Comparison of ENCODE assay signal across 1 cellular context in the genomic region with DNA sequence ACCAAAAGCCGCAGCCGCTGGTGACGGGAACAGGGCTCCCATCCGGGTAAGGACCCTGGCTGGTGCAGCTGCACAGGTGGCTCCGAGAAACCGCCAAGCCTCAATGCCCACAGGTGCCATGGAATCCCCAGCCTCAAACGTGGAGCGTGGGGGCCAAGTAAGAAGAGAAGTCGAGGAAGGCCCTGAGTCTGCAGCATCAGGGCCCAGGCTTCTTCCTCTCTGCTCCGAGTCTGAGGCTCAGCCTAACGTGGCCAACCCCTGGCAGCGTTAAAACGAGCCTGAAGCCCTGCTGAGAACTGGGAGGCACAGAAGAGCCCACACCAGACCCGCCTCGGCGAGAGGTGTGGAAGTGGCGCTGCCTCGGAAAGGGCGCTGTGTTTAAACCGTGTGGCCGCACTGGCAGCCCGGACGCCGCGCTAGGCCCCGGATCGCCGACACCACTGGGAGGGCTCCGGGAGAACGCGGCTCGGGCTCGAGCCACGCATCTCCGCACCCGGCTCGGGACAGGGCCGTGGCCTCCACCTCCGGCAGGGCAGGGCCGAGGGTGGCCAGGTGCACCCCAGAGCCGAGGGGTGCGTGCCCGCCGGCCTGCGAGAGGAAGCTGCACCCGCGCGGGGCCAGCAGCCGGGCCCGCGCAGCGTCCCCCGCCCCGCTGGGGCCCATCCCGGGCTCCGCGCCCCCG.
TF ChIP-seq lines count a peak whose summit lies in the region.

No MANE protein-coding gene starts in this region.

TF ChIP-seq in HepG2, 621 proteins besides CTCF, POLR2A, EP300 and RAD21 (continued from another document and continues in another):
- TF ChIP-seq ZNF33A (CRISPR knock-in tag; IDR thresholded peaks at IDR 0.05; ENCODE audit: borderline replicate concordance) (no peak), ZNF496 (CRISPR knock-in tag; IDR thresholded peaks at IDR 0.05; ENCODE audit: insufficient replicate concordance) (no peak), ZNF10 (CRISPR knock-in tag; IDR thresholded peaks at IDR 0.05; ENCODE audit: borderline replicate concordance, low read depth) (no peak), JUNB (CRISPR knock-in tag; IDR thresholded peaks at IDR 0.05; ENCODE audit: borderline replicate concordance) (no peak), RNF2 (conservative IDR thresholded peaks at IDR 0.05; ENCODE audit: low read depth) (0 out of 2 replicates have a peak, but pooled peaks have one; percentile 38), RARG (CRISPR knock-in tag; IDR thresholded peaks at IDR 0.05; ENCODE audit: low read depth) (no peak), PTBP1 (IDR thresholded peaks at IDR 0.05; ENCODE audit: low read depth, low read length, poor library complexity, severe bottlenecking) (no peak), ARNTL (CRISPR knock-in tag; IDR thresholded peaks at IDR 0.05) (no peak), ZFP82 (CRISPR knock-in tag; IDR thresholded peaks at IDR 0.05; ENCODE audit: borderline replicate concordance) (no peak), NFIC (IDR thresholded peaks at IDR 0.05; ENCODE audit: low read length) (no peak), ZNF354B (CRISPR knock-in tag; IDR thresholded peaks at IDR 0.05) (no peak), NFRKB (IDR thresholded peaks at IDR 0.05) (no peak), SP4 (CRISPR knock-in tag; IDR thresholded peaks at IDR 0.05) (no peak), ZNF772 (CRISPR knock-in tag; IDR thresholded peaks at IDR 0.05) (no peak), MXI1 (IDR thresholded peaks at IDR 0.05; ENCODE audit: borderline replicate concordance, low read depth, low read length) (no peak), ZNF451 (CRISPR knock-in tag; IDR thresholded peaks at IDR 0.05) (no peak), FOXA3 (CRISPR knock-in tag; IDR thresholded peaks at IDR 0.05) (no peak), PAXIP1 (CRISPR knock-in tag; conservative IDR thresholded peaks at IDR 0.05) (no peak), NR2C2 (CRISPR knock-in tag; IDR thresholded peaks at IDR 0.05; ENCODE audit: borderline replicate concordance) (no peak), ZNF136 (CRISPR knock-in tag; IDR thresholded peaks at IDR 0.05; ENCODE audit: low read depth) (no peak), TBL1XR1 (IDR thresholded peaks at IDR 0.05; ENCODE audit: borderline replicate concordance, low read length, partially characterized antibody) (no peak), SOX5 (CRISPR knock-in tag; IDR thresholded peaks at IDR 0.05; ENCODE audit: borderline replicate concordance) (no peak), ZNF713 (CRISPR knock-in tag; IDR thresholded peaks at IDR 0.05) (0 out of 2 replicates have a peak, but pooled peaks have one; percentile 37), MLXIP (CRISPR knock-in tag; IDR thresholded peaks at IDR 0.05; ENCODE audit: borderline replicate concordance) (no peak), KAT8 (CRISPR knock-in tag; IDR thresholded peaks at IDR 0.05) (no peak), NCOA5 (CRISPR knock-in tag; IDR thresholded peaks at IDR 0.05) (no peak), NR2F6 (IDR thresholded peaks at IDR 0.05) (no peak), NR2F6 (CRISPR knock-in tag; IDR thresholded peaks at IDR 0.05) (no peak), GATAD1 (CRISPR knock-in tag; IDR thresholded peaks at IDR 0.05) (no peak), MAFG (CRISPR knock-in tag; IDR thresholded peaks at IDR 0.05) (no peak), KLF9 (CRISPR knock-in tag; IDR thresholded peaks at IDR 0.05; ENCODE audit: low read depth) (no peak), IRF1 (CRISPR knock-in tag; IDR thresholded peaks at IDR 0.05; ENCODE audit: low read depth) (no peak), HCFC1 (IDR thresholded peaks at IDR 0.05; ENCODE audit: low read depth, low read length) (no peak), HMG20A (CRISPR knock-in tag; IDR thresholded peaks at IDR 0.05; ENCODE audit: borderline replicate concordance) (no peak), NFE2L2 (IDR thresholded peaks at IDR 0.05; ENCODE audit: low read length) (no peak), TAF1 (CRISPR knock-in tag; IDR thresholded peaks at IDR 0.05) (peak; percentile 28; the same call in 1 of the 2 replicates), ZNF282 (IDR thresholded peaks at IDR 0.05; ENCODE audit: partially characterized antibody) (no peak), SP140L (CRISPR knock-in tag; IDR thresholded peaks at IDR 0.05; ENCODE audit: borderline replicate concordance) (no peak)
- TF ChIP-seq, protein P1, sequence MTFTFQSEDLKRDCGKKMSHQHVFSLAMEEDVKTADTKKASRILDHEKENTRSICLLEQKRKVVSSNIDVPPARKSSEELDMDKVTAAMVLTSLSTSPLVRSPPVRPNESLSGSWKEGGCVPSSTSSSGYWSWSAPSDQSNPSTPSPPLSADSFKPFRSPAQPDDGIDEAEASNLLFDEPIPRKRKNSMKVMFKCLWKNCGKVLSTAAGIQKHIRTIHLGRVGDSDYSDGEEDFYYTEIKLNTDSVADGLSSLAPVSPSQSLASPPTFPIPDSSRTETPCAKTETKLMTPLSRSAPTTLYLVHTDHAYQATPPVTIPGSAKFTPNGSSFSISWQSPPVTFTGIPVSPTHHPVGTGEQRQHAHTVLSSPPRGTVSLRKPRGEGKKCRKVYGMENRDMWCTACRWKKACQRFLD (CRISPR knock-in tag; IDR thresholded peaks at IDR 0.05; ENCODE audit: borderline replicate concordance): no peak
- TF ChIP-seq, protein P2, sequence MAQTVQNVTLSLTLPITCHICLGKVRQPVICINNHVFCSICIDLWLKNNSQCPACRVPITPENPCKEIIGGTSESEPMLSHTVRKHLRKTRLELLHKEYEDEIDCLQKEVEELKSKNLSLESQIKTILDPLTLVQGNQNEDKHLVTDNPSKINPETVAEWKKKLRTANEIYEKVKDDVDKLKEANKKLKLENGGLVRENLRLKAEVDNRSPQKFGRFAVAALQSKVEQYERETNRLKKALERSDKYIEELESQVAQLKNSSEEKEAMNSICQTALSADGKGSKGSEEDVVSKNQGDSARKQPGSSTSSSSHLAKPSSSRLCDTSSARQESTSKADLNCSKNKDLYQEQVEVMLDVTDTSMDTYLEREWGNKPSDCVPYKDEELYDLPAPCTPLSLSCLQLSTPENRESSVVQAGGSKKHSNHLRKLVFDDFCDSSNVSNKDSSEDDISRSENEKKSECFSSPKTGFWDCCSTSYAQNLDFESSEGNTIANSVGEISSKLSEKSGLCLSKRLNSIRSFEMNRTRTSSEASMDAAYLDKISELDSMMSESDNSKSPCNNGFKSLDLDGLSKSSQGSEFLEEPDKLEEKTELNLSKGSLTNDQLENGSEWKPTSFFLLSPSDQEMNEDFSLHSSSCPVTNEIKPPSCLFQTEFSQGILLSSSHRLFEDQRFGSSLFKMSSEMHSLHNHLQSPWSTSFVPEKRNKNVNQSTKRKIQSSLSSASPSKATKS (CRISPR knock-in tag; IDR thresholded peaks at IDR 0.05): no peak
- TF ChIP-seq, protein P3, sequence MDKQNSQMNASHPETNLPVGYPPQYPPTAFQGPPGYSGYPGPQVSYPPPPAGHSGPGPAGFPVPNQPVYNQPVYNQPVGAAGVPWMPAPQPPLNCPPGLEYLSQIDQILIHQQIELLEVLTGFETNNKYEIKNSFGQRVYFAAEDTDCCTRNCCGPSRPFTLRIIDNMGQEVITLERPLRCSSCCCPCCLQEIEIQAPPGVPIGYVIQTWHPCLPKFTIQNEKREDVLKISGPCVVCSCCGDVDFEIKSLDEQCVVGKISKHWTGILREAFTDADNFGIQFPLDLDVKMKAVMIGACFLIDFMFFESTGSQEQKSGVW (CRISPR knock-in tag; IDR thresholded peaks at IDR 0.05; ENCODE audit: borderline replicate concordance): no peak
- TF ChIP-seq, protein P4, sequence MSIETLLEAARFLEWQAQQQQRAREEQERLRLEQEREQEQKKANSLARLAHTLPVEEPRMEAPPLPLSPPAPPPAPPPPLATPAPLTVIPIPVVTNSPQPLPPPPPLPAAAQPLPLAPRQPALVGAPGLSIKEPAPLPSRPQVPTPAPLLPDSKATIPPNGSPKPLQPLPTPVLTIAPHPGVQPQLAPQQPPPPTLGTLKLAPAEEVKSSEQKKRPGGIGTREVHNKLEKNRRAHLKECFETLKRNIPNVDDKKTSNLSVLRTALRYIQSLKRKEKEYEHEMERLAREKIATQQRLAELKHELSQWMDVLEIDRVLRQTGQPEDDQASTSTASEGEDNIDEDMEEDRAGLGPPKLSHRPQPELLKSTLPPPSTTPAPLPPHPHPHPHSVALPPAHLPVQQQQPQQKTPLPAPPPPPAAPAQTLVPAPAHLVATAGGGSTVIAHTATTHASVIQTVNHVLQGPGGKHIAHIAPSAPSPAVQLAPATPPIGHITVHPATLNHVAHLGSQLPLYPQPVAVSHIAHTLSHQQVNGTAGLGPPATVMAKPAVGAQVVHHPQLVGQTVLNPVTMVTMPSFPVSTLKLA (IDR thresholded peaks at IDR 0.05): no peak
- TF ChIP-seq, protein P5, sequence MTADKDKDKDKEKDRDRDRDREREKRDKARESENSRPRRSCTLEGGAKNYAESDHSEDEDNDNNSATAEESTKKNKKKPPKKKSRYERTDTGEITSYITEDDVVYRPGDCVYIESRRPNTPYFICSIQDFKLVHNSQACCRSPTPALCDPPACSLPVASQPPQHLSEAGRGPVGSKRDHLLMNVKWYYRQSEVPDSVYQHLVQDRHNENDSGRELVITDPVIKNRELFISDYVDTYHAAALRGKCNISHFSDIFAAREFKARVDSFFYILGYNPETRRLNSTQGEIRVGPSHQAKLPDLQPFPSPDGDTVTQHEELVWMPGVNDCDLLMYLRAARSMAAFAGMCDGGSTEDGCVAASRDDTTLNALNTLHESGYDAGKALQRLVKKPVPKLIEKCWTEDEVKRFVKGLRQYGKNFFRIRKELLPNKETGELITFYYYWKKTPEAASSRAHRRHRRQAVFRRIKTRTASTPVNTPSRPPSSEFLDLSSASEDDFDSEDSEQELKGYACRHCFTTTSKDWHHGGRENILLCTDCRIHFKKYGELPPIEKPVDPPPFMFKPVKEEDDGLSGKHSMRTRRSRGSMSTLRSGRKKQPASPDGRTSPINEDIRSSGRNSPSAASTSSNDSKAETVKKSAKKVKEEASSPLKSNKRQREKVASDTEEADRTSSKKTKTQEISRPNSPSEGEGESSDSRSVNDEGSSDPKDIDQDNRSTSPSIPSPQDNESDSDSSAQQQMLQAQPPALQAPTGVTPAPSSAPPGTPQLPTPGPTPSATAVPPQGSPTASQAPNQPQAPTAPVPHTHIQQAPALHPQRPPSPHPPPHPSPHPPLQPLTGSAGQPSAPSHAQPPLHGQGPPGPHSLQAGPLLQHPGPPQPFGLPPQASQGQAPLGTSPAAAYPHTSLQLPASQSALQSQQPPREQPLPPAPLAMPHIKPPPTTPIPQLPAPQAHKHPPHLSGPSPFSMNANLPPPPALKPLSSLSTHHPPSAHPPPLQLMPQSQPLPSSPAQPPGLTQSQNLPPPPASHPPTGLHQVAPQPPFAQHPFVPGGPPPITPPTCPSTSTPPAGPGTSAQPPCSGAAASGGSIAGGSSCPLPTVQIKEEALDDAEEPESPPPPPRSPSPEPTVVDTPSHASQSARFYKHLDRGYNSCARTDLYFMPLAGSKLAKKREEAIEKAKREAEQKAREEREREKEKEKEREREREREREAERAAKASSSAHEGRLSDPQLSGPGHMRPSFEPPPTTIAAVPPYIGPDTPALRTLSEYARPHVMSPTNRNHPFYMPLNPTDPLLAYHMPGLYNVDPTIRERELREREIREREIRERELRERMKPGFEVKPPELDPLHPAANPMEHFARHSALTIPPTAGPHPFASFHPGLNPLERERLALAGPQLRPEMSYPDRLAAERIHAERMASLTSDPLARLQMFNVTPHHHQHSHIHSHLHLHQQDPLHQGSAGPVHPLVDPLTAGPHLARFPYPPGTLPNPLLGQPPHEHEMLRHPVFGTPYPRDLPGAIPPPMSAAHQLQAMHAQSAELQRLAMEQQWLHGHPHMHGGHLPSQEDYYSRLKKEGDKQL (CRISPR knock-in tag; IDR thresholded peaks at IDR 0.05; ENCODE audit: low read depth): no peak
